Comparison of ENCODE assay signal across 24 cellular contexts in genomic region chr6:12084681-12085080, GRCh38.
DNase-seq lines count a peak whose midpoint lies in the region; ATAC-seq, FAIRE-seq and TF ChIP-seq lines count a peak whose summit lies in the region.
"Had no signal": no experiment of that assay in that cellular context is flagged by ENCODE, and none has a peak within 500 bp of the region (broad histone marks: within the 10 kb centered on the region; RNA-seq: fewer than 3 reads in every experiment).

No MANE protein-coding gene starts in this region.

- no peaks in the 10 kb centered on the region for H3K36me3 ChIP-seq in BE2C

- peak; percentile 39 for ATAC-seq in activated CD4-positive, alpha-beta T cell treated with anti-CD3 and anti-CD28 coated beads for 36 hours
- ATAC-seq: HCT116 had no signal

- peaks cover 46% of the 10 kb centered on the region for H3K4me1 Mint-ChIP-seq in activated CD4-positive, alpha-beta T cell treated with anti-CD3 and anti-CD28 coated beads for 36 hours
- H3K4me1 Mint-ChIP-seq in chondrocyte (ENCODE audit: low read depth) = peaks cover 38% of the 10 kb centered on the region
- peaks cover 27% of the 10 kb centered on the region for H3K4me1 Mint-ChIP-seq in neural crest cell

- POLR2A ChIA-PET in activated CD4-positive, alpha-beta T cell treated with anti-CD3 and anti-CD28 coated beads for 36 hours (lab: Charles Lee) = interaction anchor here (0.6 kb wide), 1 partner anchor 356 kb away, joined by 3 read pairs; no protein-coding TSS in a partner anchor

- H3K27me3 ChIP-seq in BE2C = no peaks in the 10 kb centered on the region
- H3K27me3 ChIP-seq: BLaER1 treated with 17β-estradiol and CSF1 and Interleukin-3, amounts not matched to agents 10 nM and 100 nM; Peyer's patch had no signal

- H3K4me3 ChIP-seq in BE2C (ENCODE audit: low read depth, low read length) = no peak overlapping the region
- H3K4me3 ChIP-seq: BLaER1 treated with 17β-estradiol and CSF1 and Interleukin-3, amounts not matched to agents 10 nM and 100 nM; Peyer's patch had no signal

- H3K4me3 Mint-ChIP-seq in activated CD4-positive, alpha-beta T cell treated with anti-CD3 and anti-CD28 coated beads for 36 hours = no peak overlapping the region
- H3K4me3 Mint-ChIP-seq in chondrocyte (ENCODE audit: unreplicated experiment) (no peak overlapping the region), neural crest cell (no peak overlapping the region)
- H3K4me3 Mint-ChIP-seq: CD8-positive, alpha-beta memory T cell had no signal

- intact Hi-C loops in activated CD4-positive, alpha-beta T cell treated with anti-CD3 and anti-CD28 coated beads for 36 hours (cut with DNase I, micrococcal nuclease) = no loop called here

- H3K9me3 Mint-ChIP-seq in activated CD4-positive, alpha-beta T cell treated with anti-CD3 and anti-CD28 coated beads for 36 hours (ENCODE audit: low read depth) = no peaks in the 10 kb centered on the region
- H3K9me3 Mint-ChIP-seq in chondrocyte (ENCODE audit: low read depth) (no peaks in the 10 kb centered on the region), neural crest cell (no peaks in the 10 kb centered on the region)
- H3K9me3 Mint-ChIP-seq: CD8-positive, alpha-beta memory T cell had no signal

- H3K36me3 Mint-ChIP-seq in activated CD4-positive, alpha-beta T cell treated with anti-CD3 and anti-CD28 coated beads for 36 hours (ENCODE audit: low read depth) = peaks cover 16% of the 10 kb centered on the region
- no peaks in the 10 kb centered on the region for H3K36me3 Mint-ChIP-seq in chondrocyte (ENCODE audit: low read depth)
- no peaks in the 10 kb centered on the region for H3K36me3 Mint-ChIP-seq in neural crest cell (ENCODE audit: low read depth)

- CTCF ChIA-PET in activated CD4-positive, alpha-beta T cell treated with anti-CD3 and anti-CD28 coated beads for 36 hours (lab: Charles Lee) = interaction anchor here (1.2 to 2.9 kb wide), 2 partner anchors 11 to 18 kb away, joined by 4 to 9 read pairs; no protein-coding TSS in a partner anchor

- no peak overlapping the region for H3K27ac Mint-ChIP-seq in activated CD4-positive, alpha-beta T cell treated with anti-CD3 and anti-CD28 coated beads for 36 hours
- peak overlapping the region; percentile 71 for H3K27ac Mint-ChIP-seq in chondrocyte (ENCODE audit: unreplicated experiment)
- H3K27ac Mint-ChIP-seq in neural crest cell (ENCODE audit: unreplicated experiment) = peak overlapping the region; percentile 31

- FAIRE-seq in GM12891 (lab: Jason Lieb, UNC) = peak; percentile 63
- FAIRE-seq: G401.6, HTR-8/SVneo had no signal

- no peak for DNase-seq in activated CD4-positive, alpha-beta T cell treated with anti-CD3 and anti-CD28 coated beads for 36 hours
- DNase-seq in activated CD4-positive, alpha-beta T cell treated with anti-CD3 and anti-CD28 coated beads, Interleukin-2, amount 50 U/mL, for 1 hour = no peak
- no peak for DNase-seq in GM12891 (ENCODE audit: insufficient read length, low spot score)
- DNase-seq in chondrocyte (ENCODE audit: low spot score) = no peak
- no peak for DNase-seq in neural crest cell (ENCODE audit: low read depth, low spot score)
- DNase-seq in NCI-H524 (lab: John Stamatoyannopoulos, UW) = no peak
- DNase-seq in BE2C = no peak
- no peak for DNase-seq in stimulated activated CD4-positive, alpha-beta T cell treated with anti-CD3 and anti-CD28 coated beads, Interleukin-4, amount 100 ng/mL, for 1 hour
- DNase-seq: ACHN; Calu3; CD8-positive, alpha-beta memory T cell; KG1; NCI-H1092; NCI-H1436; NCI-H187 treated with DMSO at 0.1 percent for 48 hours; NCI-H2107; NCI-H446 treated with DMSO at 0.1 percent for 48 hours; NCI-H748 treated with DMSO at 0.1 percent for 48 hours; NK-92 treated with Interleukin-12 subunit alpha and Interleukin-12 subunit beta, amount 100 ng/mL, for 24 hours; Peyer's patch had no signal

- no peak for TF ChIP-seq CTCF in chondrocyte (IDR thresholded peaks at IDR 0.05)
- no peak for TF ChIP-seq CTCF in neural crest cell (conservative IDR thresholded peaks at IDR 0.05)
- TF ChIP-seq CTCF in BE2C (IDR thresholded peaks at IDR 0.05; ENCODE audit: low read depth, low read length) = no peak

- no peak for TF ChIP-seq POLR2A in GM12891 (IDR thresholded peaks at IDR 0.05; ENCODE audit: low read depth, low read length)

- no peaks in the 10 kb centered on the region for H3K9me3 ChIP-seq in BE2C
- H3K9me3 ChIP-seq: BLaER1 treated with 17β-estradiol and CSF1 and Interleukin-3, amounts not matched to agents 10 nM and 100 nM; Peyer's patch had no signal

- H3K27me3 Mint-ChIP-seq in activated CD4-positive, alpha-beta T cell treated with anti-CD3 and anti-CD28 coated beads for 36 hours = no peaks in the 10 kb centered on the region
- no peaks in the 10 kb centered on the region for H3K27me3 Mint-ChIP-seq in chondrocyte (ENCODE audit: low read depth)
- H3K27me3 Mint-ChIP-seq in neural crest cell (ENCODE audit: low read depth) = no peaks in the 10 kb centered on the region
- H3K27me3 Mint-ChIP-seq: CD8-positive, alpha-beta memory T cell had no signal

- peaks cover 4% of the 10 kb centered on the region for H3K4me1 ChIP-seq in BE2C

TF ChIP-seq in GM12891, 5 proteins besides CTCF, POLR2A, EP300 and RAD21:
- TF ChIP-seq POU2F2 (IDR thresholded peaks at IDR 0.05; ENCODE audit: low read depth, low read length) = no peak
- no peak for TF ChIP-seq SPI1 (IDR thresholded peaks at IDR 0.05; ENCODE audit: low read depth, low read length)
- TF ChIP-seq TAF1 (IDR thresholded peaks at IDR 0.05; ENCODE audit: low read depth, low read length) = no peak
